In genomic region chr1:1306661-1307260, GRCh38 we compare ENCODE assay signal across 1 cellular context.
TF ChIP-seq lines count a peak whose summit lies in the region.

No MANE protein-coding gene starts in this region.

TF ChIP-seq in HepG2, 621 proteins besides CTCF, POLR2A, EP300 and RAD21 (continued from another document and continues in another):
- no peak for TF ChIP-seq PRDM4 (CRISPR knock-in tag; IDR thresholded peaks at IDR 0.05; ENCODE audit: borderline replicate concordance)
- no peak for TF ChIP-seq PAX8 (CRISPR knock-in tag; IDR thresholded peaks at IDR 0.05; ENCODE audit: borderline replicate concordance)
- TF ChIP-seq NR3C1 (CRISPR knock-in tag; IDR thresholded peaks at IDR 0.05), result no peak
- no peak for TF ChIP-seq CENPX (CRISPR knock-in tag; IDR thresholded peaks at IDR 0.05)
- 0 out of 2 replicates have a peak, but pooled peaks have one; percentile 75 for TF ChIP-seq CHCHD3 (CRISPR knock-in tag; IDR thresholded peaks at IDR 0.05)
- TF ChIP-seq ZNF777 (CRISPR knock-in tag; IDR thresholded peaks at IDR 0.05), result no peak
- TF ChIP-seq ARNT (IDR thresholded peaks at IDR 0.05), result no peak
- no peak for TF ChIP-seq ELK4 (CRISPR knock-in tag; IDR thresholded peaks at IDR 0.05; ENCODE audit: borderline replicate concordance)
- TF ChIP-seq UBTF (CRISPR knock-in tag; IDR thresholded peaks at IDR 0.05), result peak; percentile 62
- no peak for TF ChIP-seq ZBTB40 (IDR thresholded peaks at IDR 0.05)
- TF ChIP-seq ZBTB40 (CRISPR knock-in tag; IDR thresholded peaks at IDR 0.05), result no peak
- no peak for TF ChIP-seq ZNF512B (CRISPR knock-in tag; IDR thresholded peaks at IDR 0.05; ENCODE audit: borderline replicate concordance)
- TF ChIP-seq ZNF780A (CRISPR knock-in tag; IDR thresholded peaks at IDR 0.05), result 0 out of 2 replicates have a peak, but pooled peaks have one; percentile 51
- TF ChIP-seq ATF4 (CRISPR knock-in tag; IDR thresholded peaks at IDR 0.05), result no peak
- TF ChIP-seq TCF7L2 (IDR thresholded peaks at IDR 0.05; ENCODE audit: low read depth, low read length), result no peak
- TF ChIP-seq POGK (CRISPR knock-in tag; conservative IDR thresholded peaks at IDR 0.05), result 0 out of 2 replicates have a peak, but pooled peaks have one; percentile 50
- no peak for TF ChIP-seq GPBP1L1 (CRISPR knock-in tag; IDR thresholded peaks at IDR 0.05)
- TF ChIP-seq HDAC2 (CRISPR knock-in tag; IDR thresholded peaks at IDR 0.05), result peak; percentile 58; the same call in 1 of the 2 replicates
- TF ChIP-seq MIER3 (CRISPR knock-in tag; IDR thresholded peaks at IDR 0.05; ENCODE audit: borderline replicate concordance), result no peak
- no peak for TF ChIP-seq ZBTB7B (CRISPR knock-in tag; IDR thresholded peaks at IDR 0.05)
- TF ChIP-seq MLX (CRISPR knock-in tag; IDR thresholded peaks at IDR 0.05), result peak; percentile 20; the same call in 1 of the 2 replicates
- TF ChIP-seq MTA3 (CRISPR knock-in tag; IDR thresholded peaks at IDR 0.05), result no peak
- peak; percentile 29; the same call in 1 of the 2 replicates for TF ChIP-seq ZNF281 (CRISPR knock-in tag; IDR thresholded peaks at IDR 0.05; ENCODE audit: borderline replicate concordance)
- no peak for TF ChIP-seq PTBP1 (IDR thresholded peaks at IDR 0.05; ENCODE audit: low read depth, low read length, poor library complexity, severe bottlenecking)
- TF ChIP-seq ZNF33A (CRISPR knock-in tag; IDR thresholded peaks at IDR 0.05; ENCODE audit: borderline replicate concordance), result no peak
